Comparison of ENCODE assay signal across 8 cellular contexts in genomic region chr3:37907906-37908305, GRCh38. TPM values are rescaled to one million over a fixed set of nuclear protein-coding genes. Genes with fewer than 3 reads are reported as not detected.
DNase-seq lines count a peak whose midpoint lies in the region; ATAC-seq and TF ChIP-seq lines count a peak whose summit lies in the region.

No MANE protein-coding gene starts in this region.

- no peaks in the 10 kb centered on the region for H3K36me3 ChIP-seq in ectodermal cell (ENCODE audit: control insufficient read depth, insufficient read depth, low read length)

- WGBS in ectodermal cell, 2 experiments, result 42 to 56% methylated on average over 6 of the region's 6 CpGs

- ATAC-seq in GM21390 (IDR thresholded peaks at IDR 0.05; ENCODE audit: unreplicated experiment) (peak; percentile 97), HG03521 (IDR thresholded peaks at IDR 0.05; ENCODE audit: unreplicated experiment) (peak; percentile 83)

- no peak for TF ChIP-seq POLR2A in erythroblast (IDR thresholded peaks at IDR 0.05; ENCODE audit: low read length)

- peak overlapping the region; percentile 41 for H3K27ac ChIP-seq in ectodermal cell (ENCODE audit: insufficient read depth, low read depth, low read length, poor library complexity, severe bottlenecking)

- H3K27me3 ChIP-seq in ectodermal cell (ENCODE audit: control insufficient read depth, insufficient read depth, low read length, poor library complexity, severe bottlenecking), result no peaks in the 10 kb centered on the region

- peaks cover 35% of the 10 kb centered on the region for H3K4me1 ChIP-seq in ectodermal cell (ENCODE audit: control insufficient read depth, insufficient read depth, low read length)

- no peak overlapping the region for H3K4me3 ChIP-seq in ectodermal cell (ENCODE audit: insufficient read depth, low read depth, low read length)

- no peak for TF ChIP-seq CTCF in GM10266 (IDR thresholded peaks at IDR 0.05; ENCODE audit: control insufficient read depth, insufficient read depth, low read depth, missing control alignments)

- H3K9me3 ChIP-seq in ectodermal cell (ENCODE audit: control insufficient read depth, low read length), result no peaks in the 10 kb centered on the region

- DNase-seq in GM10266 (ENCODE audit: extremely low spot score), result peak; percentile 52
- DNase-seq in mesenteric fat pad (ENCODE audit: low spot score), result no peak
- DNase-seq in NCI-H2029 (lab: John Stamatoyannopoulos, UW), result no peak
- no peak for DNase-seq in erythroblast (lab: John Stamatoyannopoulos, UW)
- no peak for DNase-seq in iPS-NIHi7 (ENCODE audit: extremely low spot score)

RNA-seq across cellular contexts. Expression of gene CTDSPL, which starts 46.2 kb away (rescaled TPM):
- polyA plus RNA-seq in ectodermal cell (2013, experiment 1 of 4), result 29.2 TPM
- polyA plus RNA-seq in ectodermal cell (2013, experiment 2 of 4), result 31.8 TPM
- 29.2 TPM for polyA plus RNA-seq in ectodermal cell (2013, experiment 3 of 4)
- 30.6 TPM for polyA plus RNA-seq in ectodermal cell (2013, experiment 4 of 4)
- 19.0 TPM for total RNA-seq in mesenteric fat pad
